Comparison of ENCODE assay signal across 8 cellular contexts in genomic region chr3:22471557-22471956, GRCh38.
"Had no signal": no experiment of that assay in that cellular context is flagged by ENCODE, and none has a peak within 500 bp of the region (broad histone marks: within the 10 kb centered on the region; RNA-seq: fewer than 3 reads in every experiment).

No MANE protein-coding gene starts in this region.

- DNase-seq: GDM1, GF-D8 had no signal

- H3K4me3 ChIP-seq: GM12878 had no signal

- FAIRE-seq: G401.6, GM12878, GM12891, GM12892, GM18507, GM19239 had no signal

- ATAC-seq: GM12878 had no signal
